15 cellular contexts compared by ENCODE assay signal in genomic region chr18:74622079-74622478, GRCh38. TPM values are rescaled to one million over a fixed set of nuclear protein-coding genes. Genes with fewer than 3 reads are reported as not detected.
DNase-seq lines count a peak whose midpoint lies in the region; ATAC-seq and TF ChIP-seq lines count a peak whose summit lies in the region.
"Had no signal": no experiment of that assay in that cellular context is flagged by ENCODE, and none has a peak within 500 bp of the region (broad histone marks: within the 10 kb centered on the region; RNA-seq: fewer than 3 reads in every experiment).

No MANE protein-coding gene starts in this region.

- no peak for TF ChIP-seq CTCF in activated CD8-positive, alpha-beta T cell treated with anti-CD3 and anti-CD28 coated beads for 36 hours (IDR thresholded peaks at IDR 0.05)

- H3K9me3 Mint-ChIP-seq in activated CD8-positive, alpha-beta T cell treated with anti-CD3 and anti-CD28 coated beads for 36 hours, result no peaks in the 10 kb centered on the region
- H3K9me3 Mint-ChIP-seq in activated CD8-positive, alpha-beta T cell treated with anti-CD3 and anti-CD28 coated beads, Interleukin-2, amount 10 ng/mL, durations not matched to agents 7 days and 5 days (ENCODE audit: insufficient read depth), result no peaks in the 10 kb centered on the region
- H3K9me3 Mint-ChIP-seq in activated naive CD8-positive, alpha-beta T cell treated with anti-CD3 and anti-CD28 coated beads, Interleukin-2, amount 50 U/mL, for 24 hours, result no peaks in the 10 kb centered on the region
- H3K9me3 Mint-ChIP-seq in stimulated activated naive CD8-positive, alpha-beta T cell treated with anti-CD3 and anti-CD28 coated beads, Interleukin-15, amount 100 ng/mL, for 72 hours, result no peaks in the 10 kb centered on the region
- H3K9me3 Mint-ChIP-seq: CD4-positive, alpha-beta T cell had no signal

- peak; percentile 14 for DNase-seq in activated CD8-positive, alpha-beta T cell treated with anti-CD3 and anti-CD28 coated beads for 36 hours
- no peak for DNase-seq in activated CD8-positive, alpha-beta T cell treated with anti-CD3 and anti-CD28 coated beads, Interleukin-2, amount 10 ng/mL, durations not matched to agents 7 days and 5 days
- peak; percentile 17 for DNase-seq in MV-4-11 (lab: John Stamatoyannopoulos, UW)
- no peak for DNase-seq in activated naive CD8-positive, alpha-beta T cell treated with anti-CD3 and anti-CD28 coated beads, Interleukin-2, amount 50 U/mL, for 24 hours
- DNase-seq in stimulated activated naive CD8-positive, alpha-beta T cell treated with anti-CD3 and anti-CD28 coated beads, Interleukin-15, amount 100 ng/mL, for 72 hours, result no peak
- no peak for DNase-seq in COR-L47 (lab: John Stamatoyannopoulos, UW)
- DNase-seq: ACHN; C1 segment of cervical spinal cord; CD4-positive, alpha-beta T cell; GF-D8; GM23248; H7 had no signal

- no peaks in the 10 kb centered on the region for H3K27me3 Mint-ChIP-seq in activated CD8-positive, alpha-beta T cell treated with anti-CD3 and anti-CD28 coated beads for 36 hours
- no peaks in the 10 kb centered on the region for H3K27me3 Mint-ChIP-seq in activated CD8-positive, alpha-beta T cell treated with anti-CD3 and anti-CD28 coated beads, Interleukin-2, amount 10 ng/mL, durations not matched to agents 7 days and 5 days (ENCODE audit: low read depth)
- no peaks in the 10 kb centered on the region for H3K27me3 Mint-ChIP-seq in activated naive CD8-positive, alpha-beta T cell treated with anti-CD3 and anti-CD28 coated beads, Interleukin-2, amount 50 U/mL, for 24 hours
- no peaks in the 10 kb centered on the region for H3K27me3 Mint-ChIP-seq in stimulated activated naive CD8-positive, alpha-beta T cell treated with anti-CD3 and anti-CD28 coated beads, Interleukin-15, amount 100 ng/mL, for 72 hours
- H3K27me3 Mint-ChIP-seq: CD4-positive, alpha-beta T cell had no signal

- ATAC-seq in activated CD8-positive, alpha-beta T cell treated with anti-CD3 and anti-CD28 coated beads for 36 hours, result peak; percentile 70
- no peak for ATAC-seq in activated CD8-positive, alpha-beta T cell treated with anti-CD3 and anti-CD28 coated beads, Interleukin-2, amount 10 ng/mL, durations not matched to agents 7 days and 5 days
- ATAC-seq in activated naive CD8-positive, alpha-beta T cell treated with anti-CD3 and anti-CD28 coated beads, Interleukin-2, amount 50 U/mL, for 24 hours, result peak; percentile 10
- peak; percentile 71 for ATAC-seq in stimulated activated naive CD8-positive, alpha-beta T cell treated with anti-CD3 and anti-CD28 coated beads, Interleukin-15, amount 100 ng/mL, for 72 hours
- ATAC-seq in HG03457 (IDR thresholded peaks at IDR 0.05; ENCODE audit: unreplicated experiment) (no peak), GM18517 (IDR thresholded peaks at IDR 0.05; ENCODE audit: unreplicated experiment) (no peak)
- ATAC-seq: HepG2 had no signal

- no peak overlapping the region for H3K27ac Mint-ChIP-seq in activated CD8-positive, alpha-beta T cell treated with anti-CD3 and anti-CD28 coated beads for 36 hours
- no peak overlapping the region for H3K27ac Mint-ChIP-seq in activated CD8-positive, alpha-beta T cell treated with anti-CD3 and anti-CD28 coated beads, Interleukin-2, amount 10 ng/mL, durations not matched to agents 7 days and 5 days
- no peak overlapping the region for H3K27ac Mint-ChIP-seq in activated naive CD8-positive, alpha-beta T cell treated with anti-CD3 and anti-CD28 coated beads, Interleukin-2, amount 50 U/mL, for 24 hours
- H3K27ac Mint-ChIP-seq in stimulated activated naive CD8-positive, alpha-beta T cell treated with anti-CD3 and anti-CD28 coated beads, Interleukin-15, amount 100 ng/mL, for 72 hours, result no peak overlapping the region
- H3K27ac Mint-ChIP-seq: CD4-positive, alpha-beta T cell had no signal

- H3K4me3 Mint-ChIP-seq in activated CD8-positive, alpha-beta T cell treated with anti-CD3 and anti-CD28 coated beads for 36 hours, result no peak overlapping the region
- H3K4me3 Mint-ChIP-seq in activated CD8-positive, alpha-beta T cell treated with anti-CD3 and anti-CD28 coated beads, Interleukin-2, amount 10 ng/mL, durations not matched to agents 7 days and 5 days, result no peak overlapping the region
- no peak overlapping the region for H3K4me3 Mint-ChIP-seq in activated naive CD8-positive, alpha-beta T cell treated with anti-CD3 and anti-CD28 coated beads, Interleukin-2, amount 50 U/mL, for 24 hours
- no peak overlapping the region for H3K4me3 Mint-ChIP-seq in stimulated activated naive CD8-positive, alpha-beta T cell treated with anti-CD3 and anti-CD28 coated beads, Interleukin-15, amount 100 ng/mL, for 72 hours
- H3K4me3 Mint-ChIP-seq: CD4-positive, alpha-beta T cell had no signal

- H3K36me3 Mint-ChIP-seq in activated CD8-positive, alpha-beta T cell treated with anti-CD3 and anti-CD28 coated beads for 36 hours (ENCODE audit: low read depth), result no peaks in the 10 kb centered on the region
- no peaks in the 10 kb centered on the region for H3K36me3 Mint-ChIP-seq in activated CD8-positive, alpha-beta T cell treated with anti-CD3 and anti-CD28 coated beads, Interleukin-2, amount 10 ng/mL, durations not matched to agents 7 days and 5 days (ENCODE audit: low read depth)
- no peaks in the 10 kb centered on the region for H3K36me3 Mint-ChIP-seq in activated naive CD8-positive, alpha-beta T cell treated with anti-CD3 and anti-CD28 coated beads, Interleukin-2, amount 50 U/mL, for 24 hours (ENCODE audit: low read depth)

- intact Hi-C loops in activated CD8-positive, alpha-beta T cell treated with anti-CD3 and anti-CD28 coated beads for 36 hours (cut with micrococcal nuclease), result no loop called here

- POLR2A ChIA-PET in activated CD8-positive, alpha-beta T cell treated with anti-CD3 and anti-CD28 coated beads for 36 hours (lab: Charles Lee), result interaction anchor here (0.7 to 1.7 kb wide), 2 partner anchors 23 to 123 kb away, joined by 3 to 9 read pairs; partner anchors contain the start of gene ZNF407
- POLR2A ChIA-PET in activated CD8-positive, alpha-beta T cell treated with anti-CD3 and anti-CD28 coated beads, Interleukin-2, amount 10 ng/mL, durations not matched to agents 7 days and 5 days (lab: Charles Lee), result no interaction called here

- peaks cover 2% of the 10 kb centered on the region for H3K4me1 Mint-ChIP-seq in activated CD8-positive, alpha-beta T cell treated with anti-CD3 and anti-CD28 coated beads for 36 hours (ENCODE audit: low read depth)
- no peaks in the 10 kb centered on the region for H3K4me1 Mint-ChIP-seq in activated CD8-positive, alpha-beta T cell treated with anti-CD3 and anti-CD28 coated beads, Interleukin-2, amount 10 ng/mL, durations not matched to agents 7 days and 5 days (ENCODE audit: low read depth)
- H3K4me1 Mint-ChIP-seq in activated naive CD8-positive, alpha-beta T cell treated with anti-CD3 and anti-CD28 coated beads, Interleukin-2, amount 50 U/mL, for 24 hours, result peaks cover 4% of the 10 kb centered on the region
- peaks cover 4% of the 10 kb centered on the region for H3K4me1 Mint-ChIP-seq in stimulated activated naive CD8-positive, alpha-beta T cell treated with anti-CD3 and anti-CD28 coated beads, Interleukin-15, amount 100 ng/mL, for 72 hours

- CTCF ChIA-PET in activated CD8-positive, alpha-beta T cell treated with anti-CD3 and anti-CD28 coated beads for 36 hours (lab: Charles Lee), result no interaction called here
- CTCF ChIA-PET in activated CD8-positive, alpha-beta T cell treated with anti-CD3 and anti-CD28 coated beads, Interleukin-2, amount 10 ng/mL, durations not matched to agents 7 days and 5 days (lab: Charles Lee), result interaction anchor here (1.1 kb wide), 1 partner anchor 30 kb away, joined by 3 read pairs; no protein-coding TSS in a partner anchor

RNA-seq across cellular contexts. Expression of gene ZNF407, which starts 24.4 kb away (rescaled TPM):
- total RNA-seq in activated CD8-positive, alpha-beta T cell treated with anti-CD3 and anti-CD28 coated beads for 36 hours, result 10 to 100 TPM in 1 of 2 experiments, 1 to 10 TPM in 1; 9.9 to 10.8 TPM
- total RNA-seq in activated CD8-positive, alpha-beta T cell treated with anti-CD3 and anti-CD28 coated beads, Interleukin-2, amount 10 ng/mL, durations not matched to agents 7 days and 5 days, result 10 to 100 TPM; 16.6 to 17.0 TPM

Comparison
In these comparisons a context has a peak if more than half of its experiments do, and no peak if none do; other contexts are left out.
1. ATAC-seq: peak in activated CD8-positive, alpha-beta T cell treated with anti-CD3 and anti-CD28 coated beads for 36 hours (single experiment), activated naive CD8-positive, alpha-beta T cell treated with anti-CD3 and anti-CD28 coated beads, Interleukin-2, amount 50 U/mL, for 24 hours (single experiment) and stimulated activated naive CD8-positive, alpha-beta T cell treated with anti-CD3 and anti-CD28 coated beads, Interleukin-15, amount 100 ng/mL, for 72 hours (single experiment); none in activated CD8-positive, alpha-beta T cell treated with anti-CD3 and anti-CD28 coated beads, Interleukin-2, amount 10 ng/mL, durations not matched to agents 7 days and 5 days (single experiment), HG03457 (single experiment) and GM18517 (single experiment).
2. DNase-seq: peak in activated CD8-positive, alpha-beta T cell treated with anti-CD3 and anti-CD28 coated beads for 36 hours (single experiment) and MV-4-11 (single experiment); none in activated CD8-positive, alpha-beta T cell treated with anti-CD3 and anti-CD28 coated beads, Interleukin-2, amount 10 ng/mL, durations not matched to agents 7 days and 5 days (single experiment), activated naive CD8-positive, alpha-beta T cell treated with anti-CD3 and anti-CD28 coated beads, Interleukin-2, amount 50 U/mL, for 24 hours (single experiment), stimulated activated naive CD8-positive, alpha-beta T cell treated with anti-CD3 and anti-CD28 coated beads, Interleukin-15, amount 100 ng/mL, for 72 hours (0 of 2) and COR-L47 (single experiment).